ENCODE assay signal across 43 cellular contexts in the genomic region with DNA sequence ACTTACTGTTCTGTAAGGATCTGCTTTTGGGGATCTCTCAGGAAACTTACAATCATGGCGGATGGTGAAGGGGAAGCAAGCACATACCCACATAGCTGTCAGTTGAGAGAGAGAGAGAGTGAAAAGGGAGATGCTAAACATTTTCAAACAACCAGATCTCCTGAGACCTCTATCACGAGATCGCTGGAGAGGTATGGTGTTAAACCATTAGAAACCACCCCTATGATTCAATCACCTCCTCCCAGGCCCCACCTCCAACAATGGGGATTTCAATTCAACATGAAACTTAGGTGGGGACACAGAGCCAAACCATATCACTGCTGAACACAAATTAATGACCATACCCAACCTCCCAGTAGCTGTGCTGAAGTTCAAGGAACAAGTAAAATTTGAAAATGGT. TPM values are rescaled to one million over a fixed set of nuclear protein-coding genes. Genes with fewer than 3 reads are reported as not detected.
"Had no signal": no experiment of that assay in that cellular context is flagged by ENCODE, and none has a peak within 500 bp of the region (broad histone marks: within the 10 kb centered on the region; RNA-seq: fewer than 3 reads in every experiment).

No MANE protein-coding gene starts in this region.

- DNase-seq: activated effector memory CD4-positive, alpha-beta T cell treated with anti-CD3 and anti-CD28 coated beads, Interleukin-2, amount 50 U/mL, for 16 hours; activated effector memory CD4-positive, alpha-beta T cell treated with Interleukin-2 at 50 U/mL for 16 hours; activated gamma-delta T cell; activated gamma-delta T cell treated with Interleukin-2 at 50 U/mL for 16 hours; activated naive CD4-positive, alpha-beta T cell; activated naive CD4-positive, alpha-beta T cell treated with anti-CD3 and anti-CD28 coated beads for 36 hours; activated naive CD4-positive, alpha-beta T cell treated with anti-CD3 and anti-CD28 coated beads, Interleukin-2, amount 10 ng/mL, durations not matched to agents 7 days and 5 days; activated naive CD4-positive, alpha-beta T cell treated with anti-CD3 and anti-CD28 coated beads, Interleukin-2, amount 50 U/mL, for 16 hours; activated naive CD4-positive, alpha-beta T cell treated with Interleukin-2 at 50 U/mL for 16 hours; activated naive CD8-positive, alpha-beta T cell treated with anti-CD3 and anti-CD28 coated beads for 36 hours; activated naive CD8-positive, alpha-beta T cell treated with anti-CD3 and anti-CD28 coated beads, Interleukin-2, amount 10 ng/mL, durations not matched to agents 7 days and 5 days; activated naive CD8-positive, alpha-beta T cell treated with anti-CD3 and anti-CD28 coated beads, Interleukin-2, amount 50 U/mL, for 24 hours; activated T-cell treated with anti-CD3 and anti-CD28 coated beads, Interleukin-2, amount 50 U/mL, for 4 hours; activated T-cell treated with anti-CD3 and anti-CD28 coated beads, Interleukin-2, amount 50 U/mL, for 48 hours; activated T-cell treated with anti-CD3 and anti-CD28 coated beads, Interleukin-2, amount 50 U/mL, for 72 hours; adrenal gland; amniotic stem cell; amygdala; anterior cingulate cortex; body of pancreas; brain microvascular endothelial cell; caudate nucleus; central memory CD4-positive, alpha-beta T cell; cerebellar nuclear complex; colonic mucosa had no signal

- FAIRE-seq: astrocyte, bronchial epithelial cell, colon had no signal

- H3K4me3 Mint-ChIP-seq: activated naive CD4-positive, alpha-beta T cell treated with anti-CD3 and anti-CD28 coated beads for 36 hours; activated naive CD4-positive, alpha-beta T cell treated with anti-CD3 and anti-CD28 coated beads, Interleukin-2, amount 10 ng/mL, durations not matched to agents 7 days and 5 days; activated naive CD4-positive, alpha-beta T cell treated with anti-CD3 and anti-CD28 coated beads, Interleukin-2, amount 50 U/mL, for 24 hours; activated naive CD8-positive, alpha-beta T cell; activated naive CD8-positive, alpha-beta T cell treated with anti-CD3 and anti-CD28 coated beads for 36 hours; activated naive CD8-positive, alpha-beta T cell treated with anti-CD3 and anti-CD28 coated beads, Interleukin-2, amount 10 ng/mL, durations not matched to agents 7 days and 5 days; activated naive CD8-positive, alpha-beta T cell treated with anti-CD3 and anti-CD28 coated beads, Interleukin-2, amount 50 U/mL, for 24 hours; activated T-cell treated with anti-CD3 and anti-CD28 coated beads, Interleukin-2, amount 50 U/mL, for 4 hours; activated T-cell treated with anti-CD3 and anti-CD28 coated beads, Interleukin-2, amount 50 U/mL, for 72 hours; activated T-helper 1 cell treated with anti-CD3 and anti-CD28 coated beads, Interleukin-12 subunit alpha, Interleukin-12 subunit beta, Interleukin-2, Interleukin-4 antibody, amounts not matched to agents 30 ng/mL and 10 ng/mL and 1 ng/mL, durations not matched to agents 14 hours and 24 hours and 36 hours; activated T-helper 17 cell treated with anti-CD3 and anti-CD28 coated beads, Interleukin-2, amount 50 U/mL, for 72 hours; brain; central memory CD8-positive, alpha-beta T cell had no signal

- H3K4me1 Mint-ChIP-seq: activated naive CD4-positive, alpha-beta T cell treated with anti-CD3 and anti-CD28 coated beads, Interleukin-2, amount 10 ng/mL, durations not matched to agents 7 days and 5 days; activated naive CD4-positive, alpha-beta T cell treated with anti-CD3 and anti-CD28 coated beads, Interleukin-2, amount 50 U/mL, for 24 hours; activated naive CD8-positive, alpha-beta T cell treated with anti-CD3 and anti-CD28 coated beads for 36 hours; activated naive CD8-positive, alpha-beta T cell treated with anti-CD3 and anti-CD28 coated beads, Interleukin-2, amount 10 ng/mL, durations not matched to agents 7 days and 5 days; activated naive CD8-positive, alpha-beta T cell treated with anti-CD3 and anti-CD28 coated beads, Interleukin-2, amount 50 U/mL, for 24 hours; activated T-helper 17 cell treated with anti-CD3 and anti-CD28 coated beads, Interleukin-2, amount 50 U/mL, for 72 hours; brain; central memory CD8-positive, alpha-beta T cell had no signal

- H3K27ac ChIP-seq: adrenal gland, ascending aorta, body of pancreas, brain microvascular endothelial cell, breast epithelium, cardiac muscle cell, colonic mucosa had no signal

- H3K36me3 Mint-ChIP-seq: activated naive CD4-positive, alpha-beta T cell treated with anti-CD3 and anti-CD28 coated beads, Interleukin-2, amount 10 ng/mL, durations not matched to agents 7 days and 5 days; activated naive CD4-positive, alpha-beta T cell treated with anti-CD3 and anti-CD28 coated beads, Interleukin-2, amount 50 U/mL, for 72 hours; activated naive CD8-positive, alpha-beta T cell; activated naive CD8-positive, alpha-beta T cell treated with anti-CD3 and anti-CD28 coated beads for 36 hours; activated naive CD8-positive, alpha-beta T cell treated with anti-CD3 and anti-CD28 coated beads, Interleukin-2, amount 10 ng/mL, durations not matched to agents 7 days and 5 days; brain had no signal

- H3K27me3 Mint-ChIP-seq: activated naive CD4-positive, alpha-beta T cell treated with anti-CD3 and anti-CD28 coated beads, Interleukin-2, amount 10 ng/mL, durations not matched to agents 7 days and 5 days; activated naive CD4-positive, alpha-beta T cell treated with anti-CD3 and anti-CD28 coated beads, Interleukin-2, amount 50 U/mL, for 24 hours; activated naive CD8-positive, alpha-beta T cell; activated naive CD8-positive, alpha-beta T cell treated with anti-CD3 and anti-CD28 coated beads for 36 hours; activated naive CD8-positive, alpha-beta T cell treated with anti-CD3 and anti-CD28 coated beads, Interleukin-2, amount 10 ng/mL, durations not matched to agents 7 days and 5 days; activated naive CD8-positive, alpha-beta T cell treated with anti-CD3 and anti-CD28 coated beads, Interleukin-2, amount 50 U/mL, for 24 hours; activated T-helper 17 cell treated with anti-CD3 and anti-CD28 coated beads, Interleukin-2, amount 50 U/mL, for 72 hours; brain; central memory CD8-positive, alpha-beta T cell had no signal

- H3K27ac Mint-ChIP-seq: activated naive CD4-positive, alpha-beta T cell treated with anti-CD3 and anti-CD28 coated beads for 36 hours; activated naive CD4-positive, alpha-beta T cell treated with anti-CD3 and anti-CD28 coated beads, Interleukin-2, amount 10 ng/mL, durations not matched to agents 7 days and 5 days; activated naive CD4-positive, alpha-beta T cell treated with anti-CD3 and anti-CD28 coated beads, Interleukin-2, amount 50 U/mL, for 24 hours; activated naive CD4-positive, alpha-beta T cell treated with anti-CD3 and anti-CD28 coated beads, Interleukin-2, amount 50 U/mL, for 72 hours; activated naive CD8-positive, alpha-beta T cell; activated naive CD8-positive, alpha-beta T cell treated with anti-CD3 and anti-CD28 coated beads for 36 hours; activated naive CD8-positive, alpha-beta T cell treated with anti-CD3 and anti-CD28 coated beads, Interleukin-2, amount 10 ng/mL, durations not matched to agents 7 days and 5 days; activated naive CD8-positive, alpha-beta T cell treated with anti-CD3 and anti-CD28 coated beads, Interleukin-2, amount 50 U/mL, for 24 hours; activated T-cell treated with anti-CD3 and anti-CD28 coated beads, Interleukin-2, amount 50 U/mL, for 72 hours; activated T-helper 1 cell treated with anti-CD3 and anti-CD28 coated beads, Interleukin-12 subunit alpha, Interleukin-12 subunit beta, Interleukin-2, Interleukin-4 antibody, amounts not matched to agents 30 ng/mL and 10 ng/mL and 1 ng/mL, durations not matched to agents 14 hours and 24 hours and 36 hours; activated T-helper 17 cell treated with anti-CD3 and anti-CD28 coated beads, Interleukin-2, amount 50 U/mL, for 72 hours; activated T-helper 2 cell treated with anti-CD3 and anti-CD28 coated beads, Interferon-gamma antibody, Interleukin-2, Interleukin-4, amounts not matched to agents 10 μg/mL and 5 μg/mL and 100 μg/mL, durations not matched to agents 14 hours and 24 hours and 36 hours; brain had no signal

- H3K9me3 ChIP-seq: adrenal gland, ascending aorta, body of pancreas, breast epithelium, colonic mucosa had no signal

- H3K4me3 ChIP-seq: adrenal gland, ascending aorta, body of pancreas, breast epithelium, cardiac muscle cell, colonic mucosa had no signal

- ATAC-seq: activated naive CD4-positive, alpha-beta T cell treated with anti-CD3 and anti-CD28 coated beads, Interleukin-2, amount 50 U/mL, for 72 hours; activated naive CD8-positive, alpha-beta T cell treated with anti-CD3 and anti-CD28 coated beads, Interleukin-2, amount 50 U/mL, for 24 hours; activated T-cell treated with anti-CD3 and anti-CD28 coated beads, Interleukin-2, amount 50 U/mL, for 4 hours; activated T-cell treated with anti-CD3 and anti-CD28 coated beads, Interleukin-2, amount 50 U/mL, for 72 hours; activated T-helper 17 cell treated with anti-CD3 and anti-CD28 coated beads, Interleukin-2, amount 50 U/mL, for 72 hours; body of pancreas had no signal

- H3K4me1 ChIP-seq: adrenal gland, ascending aorta, body of pancreas, breast epithelium, colonic mucosa had no signal

- H3K27me3 ChIP-seq: adrenal gland, ascending aorta, body of pancreas, brain microvascular endothelial cell, breast epithelium, cardiac muscle cell, colonic mucosa had no signal

- H3K36me3 ChIP-seq: adrenal gland, ascending aorta, brain microvascular endothelial cell, breast epithelium, cardiac muscle cell, colonic mucosa had no signal

RNA-seq across cellular contexts. Expression of a gene that starts 48.2 kb away (rescaled TPM):
- total RNA-seq: activated naive CD4-positive, alpha-beta T cell treated with anti-CD3 and anti-CD28 coated beads for 36 hours; activated naive CD4-positive, alpha-beta T cell treated with anti-CD3 and anti-CD28 coated beads, Interleukin-2, amount 50 U/mL, for 72 hours; activated naive CD8-positive, alpha-beta T cell treated with anti-CD3 and anti-CD28 coated beads for 36 hours; activated naive CD8-positive, alpha-beta T cell treated with anti-CD3 and anti-CD28 coated beads, Interleukin-2, amount 10 ng/mL, durations not matched to agents 7 days and 5 days; activated T-cell treated with anti-CD3 and anti-CD28 coated beads, Interleukin-2, amount 50 U/mL, for 4 hours; activated T-cell treated with anti-CD3 and anti-CD28 coated beads, Interleukin-2, amount 50 U/mL, for 72 hours; activated T-helper 1 cell treated with anti-CD3 and anti-CD28 coated beads, Interleukin-12 subunit alpha, Interleukin-12 subunit beta, Interleukin-2, Interleukin-4 antibody, amounts not matched to agents 30 ng/mL and 10 ng/mL and 1 ng/mL, durations not matched to agents 14 hours and 24 hours and 36 hours; activated T-helper 17 cell treated with anti-CD3 and anti-CD28 coated beads, Interleukin-2, amount 50 U/mL, for 72 hours; activated T-helper 2 cell treated with anti-CD3 and anti-CD28 coated beads, Interferon-gamma antibody, Interleukin-2, Interleukin-4, amounts not matched to agents 10 μg/mL and 5 μg/mL and 100 μg/mL, durations not matched to agents 14 hours and 24 hours and 36 hours; adrenal gland; ascending aorta; astrocyte; body of pancreas; breast epithelium; cardiac muscle cell; cardiac septum; cerebellum; chondrocyte; colonic mucosa had no signal
- polyA plus RNA-seq: adipose tissue, adrenal gland, cardiac muscle cell had no signal
